ENCODE assay signal across 14 cellular contexts in genomic region chr4:145920205-145920604, GRCh38. TPM values are rescaled to one million over a fixed set of nuclear protein-coding genes. Genes with fewer than 3 reads are reported as not detected.
DNase-seq lines count a peak whose midpoint lies in the region; ATAC-seq, FAIRE-seq and TF ChIP-seq lines count a peak whose summit lies in the region.
"Had no signal": no experiment of that assay in that cellular context is flagged by ENCODE, and none has a peak within 500 bp of the region (broad histone marks: within the 10 kb centered on the region; RNA-seq: fewer than 3 reads in every experiment).

No MANE protein-coding gene starts in this region.

- peak; percentile 96 for ATAC-seq in foreskin keratinocyte
- no peak for ATAC-seq in GM18519 (IDR thresholded peaks at IDR 0.05; ENCODE audit: low FRiP score, unreplicated experiment)

- H3K27me3 ChIP-seq in foreskin keratinocyte (no peaks in the 10 kb centered on the region), dorsolateral prefrontal cortex (no peaks in the 10 kb centered on the region)

- no peak overlapping the region for H3K4me3 Mint-ChIP-seq in CD14-positive monocyte
- H3K4me3 Mint-ChIP-seq: activated naive CD8-positive, alpha-beta T cell had no signal

- no peak for TF ChIP-seq CTCF in foreskin keratinocyte (conservative IDR thresholded peaks at IDR 0.05)
- TF ChIP-seq CTCF in dorsolateral prefrontal cortex (IDR thresholded peaks at IDR 0.05 in 54 of 56, conservative IDR thresholded peaks at IDR 0.05 in 2 of 56; ENCODE audit: low read depth in 1 of 56, partially characterized antibody in 56 of 56), result no peak
- no peak for TF ChIP-seq CTCF in CD14-positive monocyte (IDR thresholded peaks at IDR 0.05)

- intact Hi-C loops in dorsolateral prefrontal cortex (cut with DNase I), result no loop called here
- intact Hi-C loops in CD14-positive monocyte (cut with micrococcal nuclease), result no loop called here

- H3K4me1 ChIP-seq in foreskin keratinocyte, result no peaks in the 10 kb centered on the region

- H3K27me3 Mint-ChIP-seq in CD14-positive monocyte (ENCODE audit: low read depth in 3 of 3), result peaks cover 0 to 2% (median 0%) of the 10 kb centered on the region in 3 donors
- H3K27me3 Mint-ChIP-seq: activated naive CD8-positive, alpha-beta T cell had no signal

- H3K4me3 ChIP-seq in skeletal muscle cell (ENCODE audit: low read depth, low read length) (no peak overlapping the region), dorsolateral prefrontal cortex (no peak overlapping the region)

- no peak for FAIRE-seq in frontal cortex (lab: Jason Lieb, UNC)

- H3K27ac ChIP-seq in foreskin keratinocyte (peak overlapping the region; percentile 61), dorsolateral prefrontal cortex (no peak overlapping the region)
- H3K27ac ChIP-seq: HL-60, RWPE1 had no signal

- H3K27ac Mint-ChIP-seq in CD14-positive monocyte, result no peak overlapping the region

- no peaks in the 10 kb centered on the region for H3K36me3 Mint-ChIP-seq in CD14-positive monocyte

- H3K9me3 Mint-ChIP-seq in CD14-positive monocyte, result peaks cover 2 to 8% (median 4%) of the 10 kb centered on the region in 7 donors

- DNase-seq in ELR (ENCODE audit: low read depth) (peak; percentile 61), amniotic epithelial cell (ENCODE audit: low read depth) (peak; percentile 85), foreskin keratinocyte (peak; percentile 76 to 94), skeletal muscle cell (ENCODE audit: low read depth) (peak; percentile 87), frontal cortex (ENCODE audit: low spot score in 2 of 2) (no peak), dorsolateral prefrontal cortex (no peak), CD14-positive monocyte (ENCODE audit: low spot score) (no peak)
- DNase-seq: activated CD4-positive, alpha-beta T cell treated with anti-CD3 and anti-CD28 coated beads for 48 hours; H7; NCI-H187 had no signal

- H3K4me1 Mint-ChIP-seq in CD14-positive monocyte, result no peaks in the 10 kb centered on the region

RNA-seq across cellular contexts. Expression of gene ZNF827, which starts 18.4 kb away (rescaled TPM):
- total RNA-seq in foreskin keratinocyte, result 6.5 and 9.3 TPM in 2 replicates
- 1.6 and 1.8 TPM in 2 replicates for polyA plus RNA-seq in foreskin keratinocyte
- 21.2 TPM for total RNA-seq in frontal cortex
- 10 to 100 TPM; 29.6 to 73.7 (median 49.4) TPM for total RNA-seq in dorsolateral prefrontal cortex
- not detected for polyA plus RNA-seq in CD14-positive monocyte

Comparison
In these comparisons a context has a peak if more than half of its experiments do, and no peak if none do; other contexts are left out.
1. DNase-seq: peak in ELR (single experiment), amniotic epithelial cell (single experiment), foreskin keratinocyte (2 of 2) and skeletal muscle cell (single experiment); none in frontal cortex (0 of 2), dorsolateral prefrontal cortex (0 of 10) and CD14-positive monocyte (single experiment).